ENCODE assay signal across 14 cellular contexts in genomic region chr4:147586637-147587036, GRCh38. TPM values are rescaled to one million over a fixed set of nuclear protein-coding genes. Genes with fewer than 3 reads are reported as not detected.
DNase-seq lines count a peak whose midpoint lies in the region; ATAC-seq and TF ChIP-seq lines count a peak whose summit lies in the region.
"Had no signal": no experiment of that assay in that cellular context is flagged by ENCODE, and none has a peak within 500 bp of the region (broad histone marks: within the 10 kb centered on the region; RNA-seq: fewer than 3 reads in every experiment).

No MANE protein-coding gene starts in this region.

- no peaks in the 10 kb centered on the region for H3K36me3 ChIP-seq in OCI-LY3 (replicated peaks; ENCODE audit: low read depth, low read length)
- H3K36me3 ChIP-seq in stomach = no peaks in the 10 kb centered on the region

- H3K4me1 ChIP-seq in OCI-LY3 (ENCODE audit: low read length) (peaks cover 22% of the 10 kb centered on the region), stomach (peaks cover 0 to 21% (median 8%) of the 10 kb centered on the region in 4 donors)

- H3K9ac ChIP-seq in OCI-LY3 (ENCODE audit: low read length) = no peak overlapping the region

- H3K4me3 ChIP-seq in GM12864 (ENCODE audit: low read depth, low read length) (no peak overlapping the region), OCI-LY3 (ENCODE audit: low read length) (0 out of 2 replicates have a peak overlapping the region, but pooled peaks have one; percentile 4), stomach (no peak overlapping the region)

- H3K9me3 ChIP-seq in OCI-LY3 (ENCODE audit: insufficient read depth, low read length) (0 out of 2 replicates have a peak, but pooled peaks cover 5% of the 10 kb centered on the region), stomach (peaks cover 0 to 11% (median 3%) of the 10 kb centered on the region in 4 donors), T-helper 17 cell (ENCODE audit: control insufficient read depth, low read length, poor library complexity, severe bottlenecking) (peaks cover 3% of the 10 kb centered on the region)

- peaks cover 9% of the 10 kb centered on the region for H3K9me3 Mint-ChIP-seq in activated naive CD8-positive, alpha-beta T cell treated with anti-CD3 and anti-CD28 coated beads for 36 hours

- H4K20me1 ChIP-seq in OCI-LY3 (ENCODE audit: insufficient read depth, low read length) = no peaks in the 10 kb centered on the region

- TF ChIP-seq CTCF in GM12864 (IDR thresholded peaks at IDR 0.05; ENCODE audit: low read depth, low read length, missing control alignments) (no peak), OCI-LY3 (IDR thresholded peaks at IDR 0.05; ENCODE audit: low read depth, low read length) (no peak), stomach (IDR thresholded peaks at IDR 0.05) (no peak)

- no peak for TF ChIP-seq EP300 in stomach (IDR thresholded peaks at IDR 0.05)

- ATAC-seq in GM19395 (IDR thresholded peaks at IDR 0.05; ENCODE audit: unreplicated experiment) = peak; percentile 83
- ATAC-seq in HG02885 (IDR thresholded peaks at IDR 0.05; ENCODE audit: poor library complexity, unreplicated experiment) = peak; percentile 94
- ATAC-seq in T-helper 17 cell = no peak
- ATAC-seq: right cardiac atrium had no signal

- no peak overlapping the region for H2AFZ ChIP-seq in OCI-LY3 (ENCODE audit: low read depth, low read length)

- H3K79me2 ChIP-seq in OCI-LY3 (ENCODE audit: low read length) = no peaks in the 10 kb centered on the region

- H3K4me1 Mint-ChIP-seq in activated naive CD8-positive, alpha-beta T cell treated with anti-CD3 and anti-CD28 coated beads for 36 hours = peaks cover 2% of the 10 kb centered on the region
- H3K4me1 Mint-ChIP-seq in T-helper 17 cell = no peaks in the 10 kb centered on the region

- 74 to 85% (median 79%) methylated on average over 4 of the region's 4 CpGs for WGBS in stomach, 5 donors

- peak; percentile 21 for DNase-seq in GM12864 (ENCODE audit: low read depth)
- no peak for DNase-seq in activated naive CD8-positive, alpha-beta T cell treated with anti-CD3 and anti-CD28 coated beads for 36 hours
- no peak for DNase-seq in stomach
- no peak for DNase-seq in NCI-H2171 treated with DMSO at 0.1 percent for 48 hours (lab: John Stamatoyannopoulos, UW)
- no peak for DNase-seq in T-helper 17 cell
- DNase-seq: activated CD8-positive, alpha-beta memory T cell treated with anti-CD3 and anti-CD28 coated beads for 24 hours; DMS 273 treated with DMSO at 0.1 percent for 48 hours; mesendoderm; NCI-H1436 treated with DMSO at 0.1 percent for 48 hours; NK-92 treated with Interleukin-12 subunit alpha and Interleukin-12 subunit beta, amount 100 ng/mL, for 24 hours had no signal

- H3K27me3 Mint-ChIP-seq in activated naive CD8-positive, alpha-beta T cell treated with anti-CD3 and anti-CD28 coated beads for 36 hours = no peaks in the 10 kb centered on the region
- H3K27me3 Mint-ChIP-seq in T-helper 17 cell = peaks cover 6% of the 10 kb centered on the region

- H3K27ac ChIP-seq in OCI-LY3 (ENCODE audit: low read length) = no peak overlapping the region
- no peak overlapping the region for H3K27ac ChIP-seq in stomach

- H3K36me3 Mint-ChIP-seq in activated naive CD8-positive, alpha-beta T cell treated with anti-CD3 and anti-CD28 coated beads for 36 hours = no peaks in the 10 kb centered on the region
- peaks cover 2% of the 10 kb centered on the region for H3K36me3 Mint-ChIP-seq in T-helper 17 cell (ENCODE audit: low read depth)

- H3K27ac Mint-ChIP-seq in activated naive CD8-positive, alpha-beta T cell treated with anti-CD3 and anti-CD28 coated beads for 36 hours = no peak overlapping the region
- H3K27ac Mint-ChIP-seq in T-helper 17 cell = no peak overlapping the region

- H3K27me3 ChIP-seq in OCI-LY3 (ENCODE audit: low read depth, low read length) = 0 out of 2 replicates have a peak, but pooled peaks cover 4% of the 10 kb centered on the region
- no peaks in the 10 kb centered on the region for H3K27me3 ChIP-seq in stomach

- TF ChIP-seq POLR2A in stomach (IDR thresholded peaks at IDR 0.05) = no peak

- intact Hi-C loops in stomach (cut with DNase I; ENCODE audit: low total_unique reads) = loop anchor here (10.0 kb wide), 1 partner anchor 422 kb away; no protein-coding TSS in a partner anchor

- H3K4me2 ChIP-seq in OCI-LY3 (ENCODE audit: low read length) = peak overlapping the region; percentile 52

- H3K4me3 Mint-ChIP-seq in activated naive CD8-positive, alpha-beta T cell treated with anti-CD3 and anti-CD28 coated beads for 36 hours = no peak overlapping the region
- H3K4me3 Mint-ChIP-seq in T-helper 17 cell = no peak overlapping the region

RNA-seq across cellular contexts. Expression of gene TMEM184C, which starts 30.6 kb away (rescaled TPM):
- total RNA-seq in activated naive CD8-positive, alpha-beta T cell treated with anti-CD3 and anti-CD28 coated beads for 36 hours = 10 to 100 TPM; 19.2 to 21.0 TPM
- total RNA-seq in stomach (10 to 100 TPM in 4 of 5 donors, 1 to 10 TPM in 1; 7.8 to 31.8 (median 20.6) TPM), T-helper 17 cell (10 to 100 TPM; 14.2 to 18.0 TPM)
- 1 to 10 TPM; 5.1 to 6.3 (median 6.0) TPM for polyA plus RNA-seq in stomach
